In genomic region chr10:92131271-92131820, GRCh38 we compare ENCODE assay signal across 26 cellular contexts.
"Had no signal": no experiment of that assay in that cellular context is flagged by ENCODE, and none has a peak within 500 bp of the region (broad histone marks: within the 10 kb centered on the region; RNA-seq: fewer than 3 reads in every experiment).

No MANE protein-coding gene starts in this region.

- ATAC-seq: left colon; stimulated activated naive B cell treated with anti-CD40 and anti-IgM and Interleukin-4, amounts not matched to agents 10 μg/mL and 1 μg/mL and 100 μg/mL, for 72 hours; upper lobe of right lung had no signal

- H3K27me3 ChIP-seq: ascending aorta, brain microvascular endothelial cell, neutrophil, suprapubic skin, tibial artery, upper lobe of right lung had no signal

- H3K36me3 ChIP-seq: ascending aorta, brain microvascular endothelial cell, neutrophil, upper lobe of right lung had no signal

- DNase-seq: activated CD4-positive, alpha-beta memory T cell treated with anti-CD3 and anti-CD28 coated beads, Interleukin-2, amount 10 ng/mL, durations not matched to agents 7 days and 5 days; activated CD4-positive, alpha-beta T cell treated with anti-CD3 and anti-CD28 coated beads, Interleukin-2, amount 10 ng/mL, durations not matched to agents 7 days and 5 days; activated CD4-positive, CD25-positive, alpha-beta regulatory T cell treated with anti-CD3 and anti-CD28 coated beads, Interleukin-2, amount 50 U/mL, for 72 hours; activated CD8-positive, alpha-beta memory T cell treated with anti-CD3 and anti-CD28 coated beads, Interleukin-2, amount 50 U/mL, for 48 hours; activated gamma-delta T cell; activated naive CD4-positive, alpha-beta T cell treated with anti-CD3 and anti-CD28 coated beads, Interleukin-2, amount 10 ng/mL, durations not matched to agents 7 days and 5 days; activated naive CD8-positive, alpha-beta T cell treated with anti-CD3 and anti-CD28 coated beads, Interleukin-2, amount 10 ng/mL, durations not matched to agents 7 days and 5 days; activated T-cell treated with anti-CD3 and anti-CD28 coated beads, Interleukin-2, amount 50 U/mL, for 24 hours; brain microvascular endothelial cell; cortex of kidney; endodermal cell; glutamatergic neuron; islet precursor cell; left colon; naive B cell; nephron progenitor cell; retina; stimulated activated CD4-positive, alpha-beta T cell treated with anti-CD3 and anti-CD28 coated beads, Interleukin-15, amount 100 ng/mL, for 24 hours; stimulated activated CD4-positive, alpha-beta T cell treated with anti-CD3 and anti-CD28 coated beads, Interleukin-2, amount 100 ng/mL, for 24 hours; stimulated activated naive B cell treated with anti-CD40 and anti-IgM and Interleukin-4, amounts not matched to agents 10 μg/mL and 1 μg/mL and 100 μg/mL, for 72 hours; T-helper 9 cell; tibial artery; upper lobe of right lung had no signal

- H3K9me3 ChIP-seq: ascending aorta, neutrophil, suprapubic skin, tibial artery, upper lobe of right lung had no signal

- H3K4me1 ChIP-seq: ascending aorta, upper lobe of right lung had no signal

- H3K27ac ChIP-seq: ascending aorta, brain microvascular endothelial cell, neutrophil, suprapubic skin, tibial artery, upper lobe of right lung had no signal

- H3K4me3 ChIP-seq: ascending aorta, suprapubic skin, tibial artery, upper lobe of right lung had no signal
